8 cellular contexts compared by ENCODE assay signal in genomic region chr5:180090769-180091546, GRCh38. TPM values are rescaled to one million over a fixed set of nuclear protein-coding genes. Genes with fewer than 3 reads are reported as not detected.
DNase-seq lines count a peak whose midpoint lies in the region; ATAC-seq and TF ChIP-seq lines count a peak whose summit lies in the region.

No MANE protein-coding gene starts in this region.

- peaks cover 10% of the 10 kb centered on the region for H3K4me1 Mint-ChIP-seq in activated CD4-positive, alpha-beta memory T cell treated with anti-CD3 and anti-CD28 coated beads for 36 hours (ENCODE audit: low read depth)
- peaks cover 10% of the 10 kb centered on the region for H3K4me1 Mint-ChIP-seq in glutamatergic neuron (ENCODE audit: low read depth, unreplicated experiment)

- CTCF ChIA-PET in activated CD4-positive, alpha-beta memory T cell treated with anti-CD3 and anti-CD28 coated beads for 36 hours (lab: Charles Lee), result interaction anchor here (0.6 to 3.0 kb wide), 10 partner anchors 10 to 289 kb away, joined by 3 to 20 read pairs (median 4); no protein-coding TSS in a partner anchor

- ATAC-seq in GM21619 (IDR thresholded peaks at IDR 0.05; ENCODE audit: unreplicated experiment) (no peak), GM18873 (IDR thresholded peaks at IDR 0.05; ENCODE audit: low FRiP score, unreplicated experiment) (no peak)

- no peaks in the 10 kb centered on the region for H3K27me3 Mint-ChIP-seq in activated CD4-positive, alpha-beta memory T cell treated with anti-CD3 and anti-CD28 coated beads for 36 hours
- peaks cover 5% of the 10 kb centered on the region for H3K27me3 Mint-ChIP-seq in glutamatergic neuron (ENCODE audit: unreplicated experiment)

- H3K9me3 Mint-ChIP-seq in activated CD4-positive, alpha-beta memory T cell treated with anti-CD3 and anti-CD28 coated beads for 36 hours, result no peaks in the 10 kb centered on the region
- peaks cover 6% of the 10 kb centered on the region for H3K9me3 Mint-ChIP-seq in glutamatergic neuron (ENCODE audit: unreplicated experiment)

- no peaks in the 10 kb centered on the region for H3K36me3 Mint-ChIP-seq in activated CD4-positive, alpha-beta memory T cell treated with anti-CD3 and anti-CD28 coated beads for 36 hours
- peaks cover 12% of the 10 kb centered on the region for H3K36me3 Mint-ChIP-seq in glutamatergic neuron (ENCODE audit: unreplicated experiment)

- peak; percentile 37 for TF ChIP-seq CTCF in glutamatergic neuron (IDR thresholded peaks at IDR 0.05; ENCODE audit: partially characterized antibody, unreplicated experiment)

- no peak overlapping the region for H3K27ac Mint-ChIP-seq in activated CD4-positive, alpha-beta memory T cell treated with anti-CD3 and anti-CD28 coated beads for 36 hours
- H3K27ac Mint-ChIP-seq in glutamatergic neuron (ENCODE audit: unreplicated experiment), result peak overlapping the region; percentile 78

- peak; percentile 16 for DNase-seq in DMS79 treated with DMSO at 0.1 percent for 48 hours (lab: John Stamatoyannopoulos, UW)
- DNase-seq in DMS79 (lab: John Stamatoyannopoulos, UW), result no peak
- peak; percentile 41 for DNase-seq in NAMALWA (ENCODE audit: low spot score)
- DNase-seq in activated CD4-positive, alpha-beta memory T cell treated with anti-CD3 and anti-CD28 coated beads for 36 hours, result peak; percentile 54
- DNase-seq in glutamatergic neuron, result no peak
- peak; percentile 52 for DNase-seq in renal cortical epithelial cell (ENCODE audit: low read depth)

- intact Hi-C loops in activated CD4-positive, alpha-beta memory T cell treated with anti-CD3 and anti-CD28 coated beads for 36 hours (cut with micrococcal nuclease), result loop anchor here (1.0 to 5.0 kb wide), 6 partner anchors 19 to 330 kb away; partner anchors contain the start of genes MRNIP and TBC1D9B

- peak overlapping the region; percentile 26 for H3K4me3 Mint-ChIP-seq in activated CD4-positive, alpha-beta memory T cell treated with anti-CD3 and anti-CD28 coated beads for 36 hours
- peak overlapping the region; percentile 58 for H3K4me3 Mint-ChIP-seq in glutamatergic neuron (ENCODE audit: unreplicated experiment)

- POLR2A ChIA-PET in activated CD4-positive, alpha-beta memory T cell treated with anti-CD3 and anti-CD28 coated beads for 36 hours (lab: Charles Lee), result no interaction called here

RNA-seq across cellular contexts. Expression of gene RNF130, which starts 19.4 kb away (rescaled TPM):
- total RNA-seq in activated CD4-positive, alpha-beta memory T cell treated with anti-CD3 and anti-CD28 coated beads for 36 hours, result 10 to 100 TPM in 1 of 2 experiments, 1 to 10 TPM in 1; 9.9 to 10.1 TPM
- total RNA-seq in glutamatergic neuron (ENCODE audit: unreplicated experiment) (104 TPM), renal cortical epithelial cell (29.7 and 58.5 TPM in 2 replicates)

Comparison
In these comparisons a context has a peak if more than half of its experiments do, and no peak if none do; other contexts are left out.
1. DNase-seq: peak in DMS79 treated with DMSO at 0.1 percent for 48 hours (single experiment), NAMALWA (single experiment), activated CD4-positive, alpha-beta memory T cell treated with anti-CD3 and anti-CD28 coated beads for 36 hours (single experiment) and renal cortical epithelial cell (single experiment); none in DMS79 (single experiment) and glutamatergic neuron (single experiment).